8 cellular contexts compared by ENCODE assay signal in genomic region chr2:102618452-102619413, GRCh38. TPM values are rescaled to one million over a fixed set of nuclear protein-coding genes. Genes with fewer than 3 reads are reported as not detected.
A peak's percentile ranks its signal among the peaks of the same experiment; 100 is the strongest.
DNase-seq lines count a peak whose midpoint lies in the region; ATAC-seq lines count a peak whose summit lies in the region.

No MANE protein-coding gene starts in this region.

- peak in 2 of 3 experiments; percentile 3 to 8 for DNase-seq in activated CD8-positive, alpha-beta memory T cell treated with anti-CD3 and anti-CD28 coated beads for 48 hours (ENCODE audit: low read depth in 2 of 3, low spot score in 2 of 3)
- no peak for DNase-seq in activated CD8-positive, alpha-beta memory T cell treated with anti-CD3 and anti-CD28 coated beads, Interleukin-2, amount 50 U/mL, for 48 hours
- DNase-seq in right cardiac atrium (peak; percentile 29 to 52 (median 45)), sciatic nerve (ENCODE audit: low spot score) (no peak), HuH-7 (ENCODE audit: low spot score) (no peak)

- peaks cover 4% of the 10 kb centered on the region for H3K4me1 Mint-ChIP-seq in activated T-helper 17 cell treated with anti-CD3 and anti-CD28 coated beads, Interleukin-2, amount 50 U/mL, for 72 hours

- H3K9me3 Mint-ChIP-seq in activated T-helper 17 cell treated with anti-CD3 and anti-CD28 coated beads, Interleukin-2, amount 50 U/mL, for 72 hours, result no peaks in the 10 kb centered on the region

- intact Hi-C loops in right cardiac atrium (cut with DNase I) (no loop called here), sciatic nerve (cut with DNase I) (no loop called here)

- peaks cover 8% of the 10 kb centered on the region for H3K27me3 ChIP-seq in right cardiac atrium (ENCODE audit: control insufficient read depth, insufficient read depth)

- no peaks in the 10 kb centered on the region for H3K36me3 Mint-ChIP-seq in activated T-helper 17 cell treated with anti-CD3 and anti-CD28 coated beads, Interleukin-2, amount 50 U/mL, for 72 hours (ENCODE audit: low read depth)

- no peak overlapping the region for H3K27ac Mint-ChIP-seq in activated T-helper 17 cell treated with anti-CD3 and anti-CD28 coated beads, Interleukin-2, amount 50 U/mL, for 72 hours

- peak overlapping the region; percentile 46 for H3K4me3 ChIP-seq in right cardiac atrium (ENCODE audit: low read length)

- no peaks in the 10 kb centered on the region for H3K4me1 ChIP-seq in right cardiac atrium (ENCODE audit: control insufficient read depth, insufficient read depth, low read length)

- H3K27me3 Mint-ChIP-seq in activated T-helper 17 cell treated with anti-CD3 and anti-CD28 coated beads, Interleukin-2, amount 50 U/mL, for 72 hours, result peaks cover 57% of the 10 kb centered on the region

- 4% methylated on average over 59 of the region's 59 CpGs for WGBS in right cardiac atrium

- H3K9me3 ChIP-seq in right cardiac atrium (ENCODE audit: control insufficient read depth, low read length), result no peaks in the 10 kb centered on the region

- no peak overlapping the region for H3K27ac ChIP-seq in right cardiac atrium (ENCODE audit: low read length)

- ATAC-seq in activated T-helper 17 cell treated with anti-CD3 and anti-CD28 coated beads, Interleukin-2, amount 50 U/mL, for 72 hours (replicated peaks), result peak; percentile 37
- ATAC-seq in right cardiac atrium, result peak; percentile 48 to 67
- ATAC-seq in sciatic nerve, result peak; percentile 39
- ATAC-seq in HG03520 (IDR thresholded peaks at IDR 0.05; ENCODE audit: unreplicated experiment), result no peak
- ATAC-seq in GM18867 (IDR thresholded peaks at IDR 0.05; ENCODE audit: unreplicated experiment), result no peak

- H3K4me3 Mint-ChIP-seq in activated T-helper 17 cell treated with anti-CD3 and anti-CD28 coated beads, Interleukin-2, amount 50 U/mL, for 72 hours, result peak overlapping the region; percentile 61

RNA-seq across cellular contexts. Expression of gene SLC9A2, which starts 0.6 kb away (rescaled TPM):
- total RNA-seq in activated T-helper 17 cell treated with anti-CD3 and anti-CD28 coated beads, Interleukin-2, amount 50 U/mL, for 72 hours, result not detected
- total RNA-seq in right cardiac atrium (under 1 TPM in 1 of 4 donors, not detected in 3; 0.12 TPM), sciatic nerve (not detected)
- polyA plus RNA-seq in right cardiac atrium, result 0.02 TPM

Comparison
In these comparisons a context has a peak if more than half of its experiments do, and no peak if none do; other contexts are left out.
1. DNase-seq: peak in activated CD8-positive, alpha-beta memory T cell treated with anti-CD3 and anti-CD28 coated beads for 48 hours (2 of 3) and right cardiac atrium (3 of 3); none in activated CD8-positive, alpha-beta memory T cell treated with anti-CD3 and anti-CD28 coated beads, Interleukin-2, amount 50 U/mL, for 48 hours (single experiment), sciatic nerve (single experiment) and HuH-7 (single experiment).
2. ATAC-seq: peak in activated T-helper 17 cell treated with anti-CD3 and anti-CD28 coated beads, Interleukin-2, amount 50 U/mL, for 72 hours (single experiment), right cardiac atrium (2 of 2) and sciatic nerve (single experiment); none in HG03520 (single experiment) and GM18867 (single experiment).